Comparison of ENCODE assay signal across 2 cellular contexts in genomic region chr20:24954151-24954550, GRCh38.
TF ChIP-seq lines count a peak whose summit lies in the region.

No MANE protein-coding gene starts in this region.

TF ChIP-seq in HepG2, 621 proteins besides CTCF, POLR2A, EP300 and RAD21:
- TF ChIP-seq MTA3 (CRISPR knock-in tag; IDR thresholded peaks at IDR 0.05) (no peak), ZNF770 (CRISPR knock-in tag; IDR thresholded peaks at IDR 0.05) (no peak), POLR2AphosphoS5 (IDR thresholded peaks at IDR 0.05; ENCODE audit: low read depth, low read length) (no peak), HOXA3 (CRISPR knock-in tag; IDR thresholded peaks at IDR 0.05) (no peak), SNRNP70 (IDR thresholded peaks at IDR 0.05; ENCODE audit: low read depth, low read length) (no peak), ZNF331 (CRISPR knock-in tag; IDR thresholded peaks at IDR 0.05) (no peak), TMF1 (CRISPR knock-in tag; IDR thresholded peaks at IDR 0.05; ENCODE audit: low read depth) (no peak), ZNF740 (CRISPR knock-in tag; IDR thresholded peaks at IDR 0.05) (no peak), ZNF503 (CRISPR knock-in tag; IDR thresholded peaks at IDR 0.05) (no peak), NCOR1 (IDR thresholded peaks at IDR 0.05; ENCODE audit: borderline replicate concordance, low read length) (no peak), ZNF318 (CRISPR knock-in tag; IDR thresholded peaks at IDR 0.05) (no peak)

TF ChIP-seq in WTC11, 78 proteins besides CTCF, POLR2A, EP300 and RAD21:
- TF ChIP-seq ZBTB43 (CRISPR knock-in tag; IDR thresholded peaks at IDR 0.05) (no peak), ATF3 (CRISPR knock-in tag; conservative IDR thresholded peaks at IDR 0.05) (no peak), ZNF671 (CRISPR knock-in tag; IDR thresholded peaks at IDR 0.05) (no peak), RELA (CRISPR knock-in tag; IDR thresholded peaks at IDR 0.05; ENCODE audit: borderline replicate concordance) (no peak), CREM (CRISPR knock-in tag; IDR thresholded peaks at IDR 0.05) (no peak), FOXK1 (CRISPR knock-in tag; IDR thresholded peaks at IDR 0.05) (no peak), PREB (CRISPR knock-in tag; IDR thresholded peaks at IDR 0.05; ENCODE audit: borderline replicate concordance) (no peak), NFATC4 (CRISPR knock-in tag; IDR thresholded peaks at IDR 0.05) (no peak), STAT6 (CRISPR knock-in tag; conservative IDR thresholded peaks at IDR 0.05; ENCODE audit: low read depth) (no peak), PRDM15 (CRISPR knock-in tag; IDR thresholded peaks at IDR 0.05) (no peak)
